In the genomic region with DNA sequence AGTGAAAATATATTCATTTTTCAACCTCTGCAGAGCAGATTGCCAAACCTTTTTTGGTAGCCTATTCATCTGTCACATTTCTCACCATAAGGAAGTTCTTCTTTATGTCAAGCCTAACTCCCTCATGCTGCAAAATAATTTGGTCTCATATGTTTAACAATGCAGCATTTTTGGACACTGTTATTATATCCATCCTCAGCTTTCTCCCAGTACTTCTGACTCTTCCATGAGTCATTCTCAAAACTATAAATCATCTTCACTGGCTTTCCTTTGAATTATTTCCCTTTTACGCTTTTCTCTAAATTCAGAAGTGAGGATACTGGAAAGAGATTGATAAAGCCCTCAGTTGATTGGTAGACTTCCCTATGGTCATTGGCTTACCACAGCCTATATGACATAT, we compare ENCODE assay signal across 1 cellular context.
TF ChIP-seq lines count a peak whose summit lies in the region.

No MANE protein-coding gene starts in this region.

TF ChIP-seq in SK-N-SH, 30 proteins besides CTCF, POLR2A, EP300 and RAD21 (continued from another document):
- TF ChIP-seq TEAD4 (IDR thresholded peaks at IDR 0.05; ENCODE audit: borderline replicate concordance, insufficient read depth) (no peak), GABPA (IDR thresholded peaks at IDR 0.05; ENCODE audit: low read depth) (no peak), TAF1 (IDR thresholded peaks at IDR 0.05; ENCODE audit: borderline replicate concordance, low read depth, low read length) (no peak), USF2 (IDR thresholded peaks at IDR 0.05; ENCODE audit: borderline replicate concordance, low read depth, low read length) (no peak), USF1 (IDR thresholded peaks at IDR 0.05; ENCODE audit: borderline replicate concordance, low read depth) (no peak), POLR2AphosphoS5 (IDR thresholded peaks at IDR 0.05; ENCODE audit: low read depth, low read length) (no peak), FOXJ3 (CRISPR knock-in tag; IDR thresholded peaks at IDR 0.05) (no peak), ZBTB33 (IDR thresholded peaks at IDR 0.05; ENCODE audit: borderline replicate concordance, low read depth) (no peak), ELF1 (IDR thresholded peaks at IDR 0.05) (no peak), FOSL2 (IDR thresholded peaks at IDR 0.05; ENCODE audit: borderline replicate concordance, low read depth) (peak; percentile 72; the same call in 1 of the 2 replicates), PBX3 (IDR thresholded peaks at IDR 0.05) (peak; percentile 87), SMC3 (IDR thresholded peaks at IDR 0.05; ENCODE audit: low read depth, low read length) (no peak), RXRA (IDR thresholded peaks at IDR 0.05; ENCODE audit: borderline replicate concordance, low read depth) (no peak), NFIC (IDR thresholded peaks at IDR 0.05; ENCODE audit: borderline replicate concordance) (peak; percentile 21; the same call in 1 of the 2 replicates), MEF2A (IDR thresholded peaks at IDR 0.05; ENCODE audit: borderline replicate concordance, low read depth) (no peak), REST (IDR thresholded peaks at IDR 0.05; ENCODE audit: low read depth, low read length) (no peak), TCF12 (IDR thresholded peaks at IDR 0.05) (peak; percentile 28; the same call in 1 of the 2 replicates), MAX (IDR thresholded peaks at IDR 0.05; ENCODE audit: low read depth) (peak; percentile 16; the same call in 1 of the 2 replicates), CHD2 (IDR thresholded peaks at IDR 0.05; ENCODE audit: low read length, partially characterized antibody) (no peak)
- TF ChIP-seq, protein P1, sequence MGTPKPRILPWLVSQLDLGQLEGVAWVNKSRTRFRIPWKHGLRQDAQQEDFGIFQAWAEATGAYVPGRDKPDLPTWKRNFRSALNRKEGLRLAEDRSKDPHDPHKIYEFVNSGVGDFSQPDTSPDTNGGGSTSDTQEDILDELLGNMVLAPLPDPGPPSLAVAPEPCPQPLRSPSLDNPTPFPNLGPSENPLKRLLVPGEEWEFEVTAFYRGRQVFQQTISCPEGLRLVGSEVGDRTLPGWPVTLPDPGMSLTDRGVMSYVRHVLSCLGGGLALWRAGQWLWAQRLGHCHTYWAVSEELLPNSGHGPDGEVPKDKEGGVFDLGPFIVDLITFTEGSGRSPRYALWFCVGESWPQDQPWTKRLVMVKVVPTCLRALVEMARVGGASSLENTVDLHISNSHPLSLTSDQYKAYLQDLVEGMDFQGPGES (IDR thresholded peaks at IDR 0.05; ENCODE audit: low read depth, low read length) = no peak
